Comparison of ENCODE assay signal across 1 cellular context in the genomic region with DNA sequence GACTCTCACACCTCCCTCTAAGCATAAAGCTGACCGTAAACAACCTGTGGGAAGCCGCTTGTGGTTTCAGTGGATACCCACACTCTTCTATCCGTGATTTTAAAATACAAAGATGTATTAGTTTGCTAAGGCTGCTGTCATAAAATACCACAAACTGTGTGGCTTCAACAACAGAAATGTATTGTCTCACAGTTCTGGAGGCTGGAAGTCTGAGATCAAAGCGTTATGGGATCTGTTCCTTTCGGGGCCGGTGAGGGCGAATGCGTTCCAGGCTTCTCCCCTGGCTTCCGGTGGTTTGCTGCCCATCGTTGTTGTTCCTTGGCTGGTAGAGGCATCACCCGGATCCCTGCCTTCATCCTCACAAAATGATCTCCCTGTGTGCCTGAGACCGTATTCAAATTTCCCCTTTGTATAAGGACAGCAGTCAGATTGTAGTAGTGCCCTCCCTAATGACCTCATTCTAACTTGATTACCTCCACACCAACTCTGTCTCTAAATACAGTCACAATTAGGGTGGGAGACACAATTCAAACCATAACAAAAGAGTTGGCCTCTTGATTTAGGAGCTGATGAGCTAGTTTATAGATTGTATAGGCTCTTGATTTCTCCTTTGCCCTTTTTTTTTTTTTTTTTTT.
TF ChIP-seq lines count a peak whose summit lies in the region.

No MANE protein-coding gene starts in this region.

TF ChIP-seq in GM23338, 12 proteins besides CTCF, POLR2A, EP300 and RAD21 (continued from another document):
- TF ChIP-seq, protein P1, sequence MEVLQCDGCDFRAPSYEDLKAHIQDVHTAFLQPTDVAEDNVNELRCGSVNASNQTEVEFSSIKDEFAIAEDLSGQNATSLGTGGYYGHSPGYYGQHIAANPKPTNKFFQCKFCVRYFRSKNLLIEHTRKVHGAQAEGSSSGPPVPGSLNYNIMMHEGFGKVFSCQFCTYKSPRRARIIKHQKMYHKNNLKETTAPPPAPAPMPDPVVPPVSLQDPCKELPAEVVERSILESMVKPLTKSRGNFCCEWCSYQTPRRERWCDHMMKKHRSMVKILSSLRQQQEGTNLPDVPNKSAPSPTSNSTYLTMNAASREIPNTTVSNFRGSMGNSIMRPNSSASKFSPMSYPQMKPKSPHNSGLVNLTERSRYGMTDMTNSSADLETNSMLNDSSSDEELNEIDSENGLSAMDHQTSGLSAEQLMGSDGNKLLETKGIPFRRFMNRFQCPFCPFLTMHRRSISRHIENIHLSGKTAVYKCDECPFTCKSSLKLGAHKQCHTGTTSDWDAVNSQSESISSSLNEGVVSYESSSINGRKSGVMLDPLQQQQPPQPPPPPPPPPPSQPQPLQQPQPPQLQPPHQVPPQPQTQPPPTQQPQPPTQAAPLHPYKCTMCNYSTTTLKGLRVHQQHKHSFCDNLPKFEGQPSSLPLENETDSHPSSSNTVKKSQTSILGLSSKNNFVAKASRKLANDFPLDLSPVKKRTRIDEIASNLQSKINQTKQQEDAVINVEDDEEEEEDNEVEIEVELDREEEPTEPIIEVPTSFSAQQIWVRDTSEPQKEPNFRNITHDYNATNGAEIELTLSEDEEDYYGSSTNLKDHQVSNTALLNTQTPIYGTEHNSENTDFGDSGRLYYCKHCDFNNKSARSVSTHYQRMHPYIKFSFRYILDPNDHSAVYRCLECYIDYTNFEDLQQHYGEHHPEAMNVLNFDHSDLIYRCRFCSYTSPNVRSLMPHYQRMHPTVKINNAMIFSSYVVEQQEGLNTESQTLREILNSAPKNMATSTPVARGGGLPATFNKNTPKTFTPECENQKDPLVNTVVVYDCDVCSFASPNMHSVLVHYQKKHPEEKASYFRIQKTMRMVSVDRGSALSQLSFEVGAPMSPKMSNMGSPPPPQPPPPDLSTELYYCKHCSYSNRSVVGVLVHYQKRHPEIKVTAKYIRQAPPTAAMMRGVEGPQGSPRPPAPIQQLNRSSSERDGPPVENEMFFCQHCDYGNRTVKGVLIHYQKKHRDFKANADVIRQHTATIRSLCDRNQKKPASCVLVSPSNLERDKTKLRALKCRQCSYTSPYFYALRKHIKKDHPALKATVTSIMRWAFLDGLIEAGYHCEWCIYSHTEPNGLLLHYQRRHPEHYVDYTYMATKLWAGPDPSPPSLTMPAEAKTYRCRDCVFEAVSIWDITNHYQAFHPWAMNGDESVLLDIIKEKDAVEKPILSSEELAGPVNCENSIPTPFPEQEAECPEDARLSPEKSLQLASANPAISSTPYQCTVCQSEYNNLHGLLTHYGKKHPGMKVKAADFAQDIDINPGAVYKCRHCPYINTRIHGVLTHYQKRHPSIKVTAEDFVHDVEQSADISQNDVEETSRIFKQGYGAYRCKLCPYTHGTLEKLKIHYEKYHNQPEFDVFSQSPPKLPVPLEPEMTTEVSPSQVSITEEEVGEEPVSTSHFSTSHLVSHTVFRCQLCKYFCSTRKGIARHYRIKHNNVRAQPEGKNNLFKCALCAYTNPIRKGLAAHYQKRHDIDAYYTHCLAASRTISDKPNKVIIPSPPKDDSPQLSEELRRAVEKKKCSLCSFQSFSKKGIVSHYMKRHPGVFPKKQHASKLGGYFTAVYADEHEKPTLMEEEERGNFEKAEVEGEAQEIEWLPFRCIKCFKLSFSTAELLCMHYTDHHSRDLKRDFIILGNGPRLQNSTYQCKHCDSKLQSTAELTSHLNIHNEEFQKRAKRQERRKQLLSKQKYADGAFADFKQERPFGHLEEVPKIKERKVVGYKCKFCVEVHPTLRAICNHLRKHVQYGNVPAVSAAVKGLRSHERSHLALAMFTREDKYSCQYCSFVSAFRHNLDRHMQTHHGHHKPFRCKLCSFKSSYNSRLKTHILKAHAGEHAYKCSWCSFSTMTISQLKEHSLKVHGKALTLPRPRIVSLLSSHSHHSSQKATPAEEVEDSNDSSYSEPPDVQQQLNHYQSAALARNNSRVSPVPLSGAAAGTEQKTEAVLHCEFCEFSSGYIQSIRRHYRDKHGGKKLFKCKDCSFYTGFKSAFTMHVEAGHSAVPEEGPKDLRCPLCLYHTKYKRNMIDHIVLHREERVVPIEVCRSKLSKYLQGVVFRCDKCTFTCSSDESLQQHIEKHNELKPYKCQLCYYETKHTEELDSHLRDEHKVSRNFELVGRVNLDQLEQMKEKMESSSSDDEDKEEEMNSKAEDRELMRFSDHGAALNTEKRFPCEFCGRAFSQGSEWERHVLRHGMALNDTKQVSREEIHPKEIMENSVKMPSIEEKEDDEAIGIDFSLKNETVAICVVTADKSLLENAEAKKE (CRISPR knock-in tag; IDR thresholded peaks at IDR 0.05) = no peak
- TF ChIP-seq ZNF331 (CRISPR knock-in tag; IDR thresholded peaks at IDR 0.05; ENCODE audit: low read depth) (no peak), POLR2AphosphoS5 (IDR thresholded peaks at IDR 0.05; ENCODE audit: low read depth) (no peak), EZH2 (IDR thresholded peaks at IDR 0.05; ENCODE audit: low read depth, unreplicated experiment) (no peak), NANOG (IDR thresholded peaks at IDR 0.05; ENCODE audit: borderline replicate concordance) (no peak), EZH2phosphoT487 (IDR thresholded peaks at IDR 0.05; ENCODE audit: unreplicated experiment) (no peak), JUNB (IDR thresholded peaks at IDR 0.05; ENCODE audit: unreplicated experiment) (no peak), STAT1 (IDR thresholded peaks at IDR 0.05; ENCODE audit: unreplicated experiment) (no peak), CREB1 (CRISPR knock-in tag; IDR thresholded peaks at IDR 0.05; ENCODE audit: low read depth) (no peak)
- TF ChIP-seq, protein P2, sequence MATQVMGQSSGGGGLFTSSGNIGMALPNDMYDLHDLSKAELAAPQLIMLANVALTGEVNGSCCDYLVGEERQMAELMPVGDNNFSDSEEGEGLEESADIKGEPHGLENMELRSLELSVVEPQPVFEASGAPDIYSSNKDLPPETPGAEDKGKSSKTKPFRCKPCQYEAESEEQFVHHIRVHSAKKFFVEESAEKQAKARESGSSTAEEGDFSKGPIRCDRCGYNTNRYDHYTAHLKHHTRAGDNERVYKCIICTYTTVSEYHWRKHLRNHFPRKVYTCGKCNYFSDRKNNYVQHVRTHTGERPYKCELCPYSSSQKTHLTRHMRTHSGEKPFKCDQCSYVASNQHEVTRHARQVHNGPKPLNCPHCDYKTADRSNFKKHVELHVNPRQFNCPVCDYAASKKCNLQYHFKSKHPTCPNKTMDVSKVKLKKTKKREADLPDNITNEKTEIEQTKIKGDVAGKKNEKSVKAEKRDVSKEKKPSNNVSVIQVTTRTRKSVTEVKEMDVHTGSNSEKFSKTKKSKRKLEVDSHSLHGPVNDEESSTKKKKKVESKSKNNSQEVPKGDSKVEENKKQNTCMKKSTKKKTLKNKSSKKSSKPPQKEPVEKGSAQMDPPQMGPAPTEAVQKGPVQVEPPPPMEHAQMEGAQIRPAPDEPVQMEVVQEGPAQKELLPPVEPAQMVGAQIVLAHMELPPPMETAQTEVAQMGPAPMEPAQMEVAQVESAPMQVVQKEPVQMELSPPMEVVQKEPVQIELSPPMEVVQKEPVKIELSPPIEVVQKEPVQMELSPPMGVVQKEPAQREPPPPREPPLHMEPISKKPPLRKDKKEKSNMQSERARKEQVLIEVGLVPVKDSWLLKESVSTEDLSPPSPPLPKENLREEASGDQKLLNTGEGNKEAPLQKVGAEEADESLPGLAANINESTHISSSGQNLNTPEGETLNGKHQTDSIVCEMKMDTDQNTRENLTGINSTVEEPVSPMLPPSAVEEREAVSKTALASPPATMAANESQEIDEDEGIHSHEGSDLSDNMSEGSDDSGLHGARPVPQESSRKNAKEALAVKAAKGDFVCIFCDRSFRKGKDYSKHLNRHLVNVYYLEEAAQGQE (IDR thresholded peaks at IDR 0.05; ENCODE audit: unreplicated experiment) = no peak
